In genomic region chr16:1420111-1420539, GRCh38 we compare ENCODE assay signal across 8 cellular contexts. TPM values are rescaled to one million over a fixed set of nuclear protein-coding genes. Genes with fewer than 3 reads are reported as not detected.
DNase-seq lines count a peak whose midpoint lies in the region; ATAC-seq and TF ChIP-seq lines count a peak whose summit lies in the region.

No MANE protein-coding gene starts in this region.

- no peaks in the 10 kb centered on the region for H3K9me3 Mint-ChIP-seq in activated CD4-positive, alpha-beta memory T cell treated with anti-CD3 and anti-CD28 coated beads for 36 hours
- H3K9me3 Mint-ChIP-seq in stimulated activated naive CD8-positive, alpha-beta T cell treated with anti-CD3 and anti-CD28 coated beads, Interleukin-15, amount 100 ng/mL, for 72 hours = no peaks in the 10 kb centered on the region

- H3K27ac ChIP-seq in iPS-18a (ENCODE audit: low read length) = no peak overlapping the region

- DNase-seq in GM12865 (ENCODE audit: low read depth) (no peak), NCI-H2081 (lab: John Stamatoyannopoulos, UW) (no peak), D341Med (ENCODE audit: low spot score) (no peak)
- DNase-seq in activated CD4-positive, alpha-beta memory T cell treated with anti-CD3 and anti-CD28 coated beads for 36 hours = peak; percentile 28
- DNase-seq in stimulated activated naive CD8-positive, alpha-beta T cell treated with anti-CD3 and anti-CD28 coated beads, Interleukin-15, amount 100 ng/mL, for 72 hours = no peak
- no peak for DNase-seq in activated CD8-positive, alpha-beta memory T cell treated with anti-CD3 and anti-CD28 coated beads, Interleukin-2, amount 50 U/mL, for 4 hours

- peaks cover 2% of the 10 kb centered on the region for H3K36me3 Mint-ChIP-seq in activated CD4-positive, alpha-beta memory T cell treated with anti-CD3 and anti-CD28 coated beads for 36 hours

- peak overlapping the region; percentile 76 for H3K9ac ChIP-seq in iPS-18a (ENCODE audit: low read length)

- TF ChIP-seq CTCF in GM12865 (IDR thresholded peaks at IDR 0.05; ENCODE audit: insufficient read depth, low read depth, low read length, missing control alignments) = no peak

- intact Hi-C loops in activated CD4-positive, alpha-beta memory T cell treated with anti-CD3 and anti-CD28 coated beads for 36 hours (cut with micrococcal nuclease) = loop anchor here (1.0 to 5.0 kb wide), 6 partner anchors 41 to 353 kb away; partner anchors contain the start of genes CRAMP1, EME2, IFT140 and MRPS34

- CTCF ChIA-PET in activated CD4-positive, alpha-beta memory T cell treated with anti-CD3 and anti-CD28 coated beads for 36 hours (lab: Charles Lee) = interaction anchor here (0.8 to 1.7 kb wide), 4 partner anchors 41 to 286 kb away, joined by 3 to 6 read pairs (median 4); partner anchors contain the start of gene MAPK8IP3

- no peaks in the 10 kb centered on the region for H3K9me3 ChIP-seq in iPS-18a (ENCODE audit: control insufficient read depth, low read depth, low read length)

- H3K4me1 ChIP-seq in iPS-18a (ENCODE audit: control insufficient read depth, low read depth, low read length) = no peaks in the 10 kb centered on the region

- H3K4me3 ChIP-seq in GM12865 (ENCODE audit: low read depth, low read length) = peak overlapping the region; percentile 85
- peak overlapping the region; percentile 79 for H3K4me3 ChIP-seq in iPS-18a (ENCODE audit: low read length)

- H3K36me3 ChIP-seq in iPS-18a (ENCODE audit: control insufficient read depth, low read depth, low read length) = no peaks in the 10 kb centered on the region

- H3K4me3 Mint-ChIP-seq in activated CD4-positive, alpha-beta memory T cell treated with anti-CD3 and anti-CD28 coated beads for 36 hours = peak overlapping the region; percentile 87
- H3K4me3 Mint-ChIP-seq in stimulated activated naive CD8-positive, alpha-beta T cell treated with anti-CD3 and anti-CD28 coated beads, Interleukin-15, amount 100 ng/mL, for 72 hours = peak overlapping the region; percentile 91 to 97

- peak; percentile 3 for ATAC-seq in HG02759 (IDR thresholded peaks at IDR 0.05; ENCODE audit: unreplicated experiment)
- no peak for ATAC-seq in stimulated activated naive CD8-positive, alpha-beta T cell treated with anti-CD3 and anti-CD28 coated beads, Interleukin-15, amount 100 ng/mL, for 72 hours

- POLR2A ChIA-PET in activated CD4-positive, alpha-beta memory T cell treated with anti-CD3 and anti-CD28 coated beads for 36 hours (lab: Charles Lee) = interaction anchor here (0.7 to 1.8 kb wide), 13 partner anchors 9 to 362 kb away, joined by 3 to 14 read pairs (median 4); partner anchors contain the start of genes MAPK8IP3, TELO2 and UBE2I

- H3K27me3 ChIP-seq in iPS-18a (ENCODE audit: control insufficient read depth, insufficient read depth, low read length) = no peaks in the 10 kb centered on the region

- no peaks in the 10 kb centered on the region for H3K27me3 Mint-ChIP-seq in activated CD4-positive, alpha-beta memory T cell treated with anti-CD3 and anti-CD28 coated beads for 36 hours
- H3K27me3 Mint-ChIP-seq in stimulated activated naive CD8-positive, alpha-beta T cell treated with anti-CD3 and anti-CD28 coated beads, Interleukin-15, amount 100 ng/mL, for 72 hours = no peaks in the 10 kb centered on the region

- H3K27ac Mint-ChIP-seq in activated CD4-positive, alpha-beta memory T cell treated with anti-CD3 and anti-CD28 coated beads for 36 hours = peak overlapping the region; percentile 64
- peak overlapping the region in 1 of 2 donors; percentile 100 for H3K27ac Mint-ChIP-seq in stimulated activated naive CD8-positive, alpha-beta T cell treated with anti-CD3 and anti-CD28 coated beads, Interleukin-15, amount 100 ng/mL, for 72 hours

- H3K4me1 Mint-ChIP-seq in activated CD4-positive, alpha-beta memory T cell treated with anti-CD3 and anti-CD28 coated beads for 36 hours (ENCODE audit: low read depth) = peaks cover 27% of the 10 kb centered on the region
- peaks cover 65% of the 10 kb centered on the region for H3K4me1 Mint-ChIP-seq in stimulated activated naive CD8-positive, alpha-beta T cell treated with anti-CD3 and anti-CD28 coated beads, Interleukin-15, amount 100 ng/mL, for 72 hours

RNA-seq across cellular contexts. Expression of gene UQCC4, which starts 0.4 kb away (rescaled TPM):
- 10 to 100 TPM; 14.1 to 15.0 TPM for total RNA-seq in activated CD4-positive, alpha-beta memory T cell treated with anti-CD3 and anti-CD28 coated beads for 36 hours

RNA-seq across cellular contexts. Expression of gene UNKL, which starts 5.6 kb away (rescaled TPM):
- total RNA-seq in activated CD4-positive, alpha-beta memory T cell treated with anti-CD3 and anti-CD28 coated beads for 36 hours = 10 to 100 TPM; 26.0 to 33.4 TPM

RNA-seq across cellular contexts. Expression of gene PERCC1, which starts 10.8 kb away (rescaled TPM):
- total RNA-seq in activated CD4-positive, alpha-beta memory T cell treated with anti-CD3 and anti-CD28 coated beads for 36 hours = not detected

RNA-seq across cellular contexts. Expression of gene CCDC154, which starts 24.2 kb away (rescaled TPM):
- total RNA-seq in activated CD4-positive, alpha-beta memory T cell treated with anti-CD3 and anti-CD28 coated beads for 36 hours = 1 to 10 TPM; 1.5 to 3.0 TPM

RNA-seq across cellular contexts. Expression of gene CLCN7, which starts 54.7 kb away (rescaled TPM):
- 10 to 100 TPM; 27.1 to 33.6 TPM for total RNA-seq in activated CD4-positive, alpha-beta memory T cell treated with anti-CD3 and anti-CD28 coated beads for 36 hours
